ENCODE assay signal across 24 cellular contexts in the genomic region with DNA sequence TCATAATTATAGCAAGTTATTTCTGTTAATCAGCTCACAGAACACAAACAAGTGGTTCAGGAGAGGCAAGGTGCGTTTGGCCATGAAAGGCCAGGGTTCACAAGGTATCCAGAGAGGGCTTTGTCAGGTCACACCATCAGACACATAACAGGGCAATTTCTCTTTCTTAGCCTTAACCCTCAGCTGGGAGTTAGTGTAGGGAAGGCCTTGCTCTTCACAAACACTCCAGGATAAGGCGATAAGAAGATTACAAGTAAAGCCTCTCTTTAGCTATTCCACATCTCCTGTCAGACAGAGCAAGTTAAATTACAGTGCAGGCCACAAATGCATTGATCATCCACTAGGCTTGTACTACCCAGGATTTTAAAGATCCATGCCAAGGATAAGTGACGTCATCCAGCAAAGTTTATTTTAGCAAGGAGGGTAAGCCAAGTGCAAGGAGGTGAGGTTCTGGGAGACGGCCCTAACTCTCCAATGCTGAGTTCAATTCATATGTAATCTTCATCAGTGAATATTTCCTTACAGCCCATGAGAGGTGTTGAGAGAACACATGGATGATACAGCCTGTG.
DNase-seq lines count a peak whose midpoint lies in the region; FAIRE-seq and TF ChIP-seq lines count a peak whose summit lies in the region.
"Had no signal": no experiment of that assay in that cellular context is flagged by ENCODE, and none has a peak within 500 bp of the region (broad histone marks: within the 10 kb centered on the region; RNA-seq: fewer than 3 reads in every experiment).

No MANE protein-coding gene starts in this region.

- H3K9ac ChIP-seq in fibroblast of lung (ENCODE audit: insufficient read depth, low read length) = no peak overlapping the region
- no peak overlapping the region for H3K9ac ChIP-seq in trophoblast cell (ENCODE audit: low read length)
- H3K9ac ChIP-seq: BLaER1 treated with 17β-estradiol and CSF1 and Interleukin-3, amounts not matched to agents 10 nM and 100 nM had no signal

- FAIRE-seq in D721Med (lab: Jason Lieb, UNC) = peak; percentile 98
- FAIRE-seq: GM12892, H54 had no signal

- H2BK120ac ChIP-seq in trophoblast cell (ENCODE audit: insufficient read depth, low read length, poor library complexity) = no peak overlapping the region

- no peak overlapping the region for H4K8ac ChIP-seq in trophoblast cell (ENCODE audit: low read depth, low read length)

- no peak overlapping the region for H3K4ac ChIP-seq in trophoblast cell (ENCODE audit: low read depth, low read length)

- no peak overlapping the region for H2BK12ac ChIP-seq in trophoblast cell (ENCODE audit: low read length)

- no peak overlapping the region for H3K4me3 ChIP-seq in fibroblast of lung (replicated peaks in 1 of 4; ENCODE audit: control extremely low read depth in 1 of 4, insufficient read depth in 1 of 4, low read depth in 3 of 4, low read length in 4 of 4)
- no peak overlapping the region for H3K4me3 ChIP-seq in retinal pigment epithelial cell (ENCODE audit: low read length)
- H3K4me3 ChIP-seq in trophoblast cell (ENCODE audit: low read depth, low read length) = no peak overlapping the region
- H3K4me3 ChIP-seq: BLaER1 treated with 17β-estradiol and CSF1 and Interleukin-3, amounts not matched to agents 10 nM and 100 nM; coronary artery; mucosa of descending colon; thoracic aorta had no signal

- H3K27ac ChIP-seq in fibroblast of lung (ENCODE audit: insufficient read depth, low read length) (no peak overlapping the region), trophoblast cell (ENCODE audit: low read depth, low read length) (no peak overlapping the region)
- H3K27ac ChIP-seq: BLaER1 treated with 17β-estradiol and CSF1 and Interleukin-3, amounts not matched to agents 10 nM and 100 nM had no signal

- H3K36me3 ChIP-seq in fibroblast of lung (ENCODE audit: control insufficient read depth, insufficient read depth, low read length) (no peaks in the 10 kb centered on the region), trophoblast cell (ENCODE audit: control insufficient read depth in 1 of 2, insufficient read depth in 2 of 2, low read length in 2 of 2) (no peaks in the 10 kb centered on the region)
- H3K36me3 ChIP-seq: BLaER1 treated with 17β-estradiol and CSF1 and Interleukin-3, amounts not matched to agents 10 nM and 100 nM; thoracic aorta had no signal

- H3K79me1 ChIP-seq in trophoblast cell (ENCODE audit: low read length) = no peaks in the 10 kb centered on the region

- no peak for TF ChIP-seq CTCF in D721Med (IDR thresholded peaks at IDR 0.05; ENCODE audit: insufficient read depth, missing control alignments)
- no peak for TF ChIP-seq CTCF in fibroblast of lung (conservative IDR thresholded peaks at IDR 0.05 in 1 of 2, IDR thresholded peaks at IDR 0.05 in 1 of 2; ENCODE audit: low read depth in 1 of 2, low read length in 2 of 2)
- no peak for TF ChIP-seq CTCF in retinal pigment epithelial cell (conservative IDR thresholded peaks at IDR 0.05; ENCODE audit: low read depth, low read length)

- H3K9me3 ChIP-seq in fibroblast of lung (ENCODE audit: control insufficient read depth, insufficient read depth, low read depth, low read length) = no peaks in the 10 kb centered on the region
- no peaks in the 10 kb centered on the region for H3K9me3 ChIP-seq in trophoblast cell (ENCODE audit: insufficient read depth, low read depth, low read length)
- H3K9me3 ChIP-seq: Caco-2, mucosa of descending colon, thoracic aorta had no signal

- H3K23ac ChIP-seq in trophoblast cell (ENCODE audit: low read length) = no peak overlapping the region

- WGBS in trophoblast cell (ENCODE audit: extremely low coverage, insufficient coverage, insufficient read length) = no CpG with 5 or more reads among the region's 4 CpGs

- no peak overlapping the region for H4K91ac ChIP-seq in trophoblast cell (ENCODE audit: low read depth, low read length)

- peak; percentile 12 for DNase-seq in D721Med (ENCODE audit: insufficient read length, low spot score)
- DNase-seq in NCI-H82 treated with DMSO at 0.1 percent for 48 hours (lab: John Stamatoyannopoulos, UW; ENCODE audit: unreplicated experiment) = peak; percentile 94
- peak; percentile 71 to 90 for DNase-seq in fibroblast of lung (ENCODE audit: low read depth in 2 of 2)
- DNase-seq in retinal pigment epithelial cell (ENCODE audit: low read depth) = peak; percentile 46
- DNase-seq in trophoblast cell = no peak
- DNase-seq in inferior parietal cortex (ENCODE audit: extremely low spot score) = no peak
- DNase-seq in NCI-H1417 treated with DMSO at 0.1 percent for 48 hours (lab: John Stamatoyannopoulos, UW) = no peak
- no peak for DNase-seq in NAMALWA (ENCODE audit: low spot score)
- DNase-seq: activated CD8-positive, alpha-beta T cell treated with anti-CD3 and anti-CD28 coated beads for 36 hours; activated gamma-delta T cell; activated naive CD8-positive, alpha-beta T cell treated with anti-CD3 and anti-CD28 coated beads, Interleukin-2, amount 50 U/mL, for 24 hours; activated T-cell treated with anti-CD3 and anti-CD28 coated beads for 4 hours; Caco-2; DND-41; KG1; mucosa of descending colon; NCI-H510A; stimulated activated CD4-positive, alpha-beta T cell treated with anti-CD3 and anti-CD28 coated beads, Interleukin-4, amount 100 ng/mL, for 1 hour; stimulated activated naive CD4-positive, alpha-beta T cell had no signal

- H2BK5ac ChIP-seq in trophoblast cell (ENCODE audit: low read depth, low read length, poor library complexity) = no peak overlapping the region

- H4K20me1 ChIP-seq in fibroblast of lung (ENCODE audit: control insufficient read depth, extremely low read depth, insufficient read depth, low read length) = no peaks in the 10 kb centered on the region

- no peak overlapping the region for H2AK5ac ChIP-seq in trophoblast cell (ENCODE audit: low read length)

- H3K79me2 ChIP-seq in fibroblast of lung (ENCODE audit: control insufficient read depth, insufficient read depth, low read length) (no peaks in the 10 kb centered on the region), trophoblast cell (ENCODE audit: control insufficient read depth, insufficient read depth, low read length, poor library complexity) (no peaks in the 10 kb centered on the region)

- no peak overlapping the region for H3K18ac ChIP-seq in trophoblast cell (ENCODE audit: low read length)

- H3K27me3 ChIP-seq in fibroblast of lung (ENCODE audit: control insufficient read depth, insufficient read depth, low read length) = no peaks in the 10 kb centered on the region
- no peaks in the 10 kb centered on the region for H3K27me3 ChIP-seq in trophoblast cell (ENCODE audit: insufficient read depth, low read length)

- H2AFZ ChIP-seq in fibroblast of lung (ENCODE audit: low read length) = no peak overlapping the region
- no peak overlapping the region for H2AFZ ChIP-seq in trophoblast cell (ENCODE audit: insufficient read depth, low read length, poor library complexity)

- no peak overlapping the region for H4K12ac ChIP-seq in trophoblast cell (ENCODE audit: low read depth, low read length)

- H3K4me2 ChIP-seq in fibroblast of lung (ENCODE audit: extremely low read depth, insufficient read depth, low read length) = no peak overlapping the region
- H3K4me2 ChIP-seq in trophoblast cell (ENCODE audit: low read length) = no peak overlapping the region
- H3K4me2 ChIP-seq: BLaER1 treated with 17β-estradiol and CSF1 and Interleukin-3, amounts not matched to agents 10 nM and 100 nM had no signal

- H3K14ac ChIP-seq in trophoblast cell (ENCODE audit: low read length) = no peak overlapping the region

- H3K4me1 ChIP-seq in fibroblast of lung (ENCODE audit: control insufficient read depth, extremely low read depth, insufficient read depth, low read length) (peaks cover 5% of the 10 kb centered on the region), trophoblast cell (ENCODE audit: control insufficient read depth in 1 of 2, insufficient read depth in 2 of 2, low read length in 2 of 2) (no peaks in the 10 kb centered on the region)
- H3K4me1 ChIP-seq: BLaER1 treated with 17β-estradiol and CSF1 and Interleukin-3, amounts not matched to agents 10 nM and 100 nM; Caco-2 had no signal

Comparison
In these comparisons a context has a peak if more than half of its experiments do, and no peak if none do; other contexts are left out.
1. DNase-seq: peak in D721Med (single experiment), NCI-H82 treated with DMSO at 0.1 percent for 48 hours (single experiment), fibroblast of lung (2 of 2) and retinal pigment epithelial cell (single experiment); none in trophoblast cell (0 of 2), inferior parietal cortex (single experiment), NCI-H1417 treated with DMSO at 0.1 percent for 48 hours (single experiment) and NAMALWA (single experiment).